ENCODE assay signal across 7 cellular contexts in genomic region chr19:38665950-38666661, GRCh38. TPM values are rescaled to one million over a fixed set of nuclear protein-coding genes. Genes with fewer than 3 reads are reported as not detected.
A peak's percentile ranks its signal among the peaks of the same experiment; 100 is the strongest.
DNase-seq lines count a peak whose midpoint lies in the region; ATAC-seq and TF ChIP-seq lines count a peak whose summit lies in the region.

No MANE protein-coding gene starts in this region.

- H3K4me1 ChIP-seq in Loucy (ENCODE audit: insufficient read depth, low read length, poor library complexity, severe bottlenecking) (peaks cover 75% of the 10 kb centered on the region), colonic mucosa (peaks cover 76% of the 10 kb centered on the region)

- peak overlapping the region; percentile 80 for H3K4me2 ChIP-seq in Loucy (ENCODE audit: low read depth, low read length, poor library complexity, severe bottlenecking)

- no peaks in the 10 kb centered on the region for H3K9me3 Mint-ChIP-seq in type B pancreatic cell
- H3K9me3 Mint-ChIP-seq in stimulated activated naive CD8-positive, alpha-beta T cell treated with anti-CD3 and anti-CD28 coated beads, Interleukin-15, amount 100 ng/mL, for 72 hours: no peaks in the 10 kb centered on the region

- H3K4me1 Mint-ChIP-seq in type B pancreatic cell (ENCODE audit: unreplicated experiment): peaks cover 84% of the 10 kb centered on the region
- H3K4me1 Mint-ChIP-seq in stimulated activated naive CD8-positive, alpha-beta T cell treated with anti-CD3 and anti-CD28 coated beads, Interleukin-15, amount 100 ng/mL, for 72 hours: peaks cover 78% of the 10 kb centered on the region

- peaks cover 3% of the 10 kb centered on the region; the same call in 1 of the 2 replicates for H3F3A ChIP-seq in Loucy (ENCODE audit: low read depth)

- no peak for TF ChIP-seq CTCF in Loucy (conservative IDR thresholded peaks at IDR 0.05; ENCODE audit: low read length)
- no peak for TF ChIP-seq CTCF in colonic mucosa (IDR thresholded peaks at IDR 0.05)
- no peak for TF ChIP-seq CTCF in type B pancreatic cell (conservative IDR thresholded peaks at IDR 0.05)

- no peak for ATAC-seq in HG03442 (IDR thresholded peaks at IDR 0.05; ENCODE audit: unreplicated experiment)
- no peak for ATAC-seq in stimulated activated naive CD8-positive, alpha-beta T cell treated with anti-CD3 and anti-CD28 coated beads, Interleukin-15, amount 100 ng/mL, for 72 hours

- intact Hi-C loops in colonic mucosa (cut with DNase I): no loop called here

- peak overlapping the region; percentile 78 for H3K4me3 Mint-ChIP-seq in type B pancreatic cell
- no peak overlapping the region for H3K4me3 Mint-ChIP-seq in stimulated activated naive CD8-positive, alpha-beta T cell treated with anti-CD3 and anti-CD28 coated beads, Interleukin-15, amount 100 ng/mL, for 72 hours

- peak overlapping the region; percentile 95 for H3K27ac ChIP-seq in colonic mucosa

- DNase-seq in colonic mucosa: no peak
- peak; percentile 88 to 89 for DNase-seq in lung microvascular endothelial cell (ENCODE audit: low read depth in 2 of 2)
- no peak for DNase-seq in type B pancreatic cell (ENCODE audit: extremely low spot score, unreplicated experiment)
- no peak for DNase-seq in OCI-M1 (lab: John Stamatoyannopoulos, UW)
- DNase-seq in stimulated activated naive CD8-positive, alpha-beta T cell treated with anti-CD3 and anti-CD28 coated beads, Interleukin-15, amount 100 ng/mL, for 72 hours: no peak

- H3K36me3 ChIP-seq in Loucy (ENCODE audit: insufficient read depth, low read length) (peaks cover 14% of the 10 kb centered on the region; the same call in 1 of the 2 replicates), colonic mucosa (no peaks in the 10 kb centered on the region)

- no peaks in the 10 kb centered on the region for H3K9me2 ChIP-seq in Loucy (replicated peaks; ENCODE audit: low read depth, low read length)

- H4K20me1 ChIP-seq in Loucy (ENCODE audit: insufficient read depth, low read length, poor library complexity, severe bottlenecking): peaks cover 18% of the 10 kb centered on the region

- H3K79me2 ChIP-seq in Loucy (ENCODE audit: insufficient read depth, low read length): peaks cover 99% of the 10 kb centered on the region

- H3K9ac ChIP-seq in Loucy (ENCODE audit: low read depth, low read length, poor library complexity, severe bottlenecking) (peak overlapping the region; percentile 75), colonic mucosa (ENCODE audit: low read depth in 2 of 2, low read length in 2 of 2) (peak overlapping the region; percentile 60 to 64)

- H3K9me3 ChIP-seq in Loucy (ENCODE audit: insufficient read depth, low read depth, low read length): no peaks in the 10 kb centered on the region
- H3K9me3 ChIP-seq in colonic mucosa: no peaks in the 10 kb centered on the region

- H3K27me3 ChIP-seq in Loucy (ENCODE audit: insufficient read depth, low read length, poor library complexity, severe bottlenecking) (no peaks in the 10 kb centered on the region), colonic mucosa (no peaks in the 10 kb centered on the region)

- H3K27ac Mint-ChIP-seq in type B pancreatic cell: peak overlapping the region; percentile 96
- no peak overlapping the region for H3K27ac Mint-ChIP-seq in stimulated activated naive CD8-positive, alpha-beta T cell treated with anti-CD3 and anti-CD28 coated beads, Interleukin-15, amount 100 ng/mL, for 72 hours

- peak overlapping the region; percentile 48 for H3K4me3 ChIP-seq in Loucy (ENCODE audit: low read length, poor library complexity, severe bottlenecking)
- H3K4me3 ChIP-seq in colonic mucosa: no peak overlapping the region

- H3K27me3 Mint-ChIP-seq in type B pancreatic cell: no peaks in the 10 kb centered on the region
- peaks cover 26% of the 10 kb centered on the region for H3K27me3 Mint-ChIP-seq in stimulated activated naive CD8-positive, alpha-beta T cell treated with anti-CD3 and anti-CD28 coated beads, Interleukin-15, amount 100 ng/mL, for 72 hours

- H2AFZ ChIP-seq in Loucy (ENCODE audit: low read length): no peak overlapping the region

- H3K36me3 Mint-ChIP-seq in type B pancreatic cell: peaks cover 39% of the 10 kb centered on the region

RNA-seq across cellular contexts. Expression of gene ACTN4, which starts 18.7 kb away (rescaled TPM):
- total RNA-seq in colonic mucosa (1,000 to 10,000 TPM; 1,019 to 1,060 TPM), lung microvascular endothelial cell (131 and 136 TPM in 2 replicates), type B pancreatic cell (ENCODE audit: low replicate concordance) (475 and 776 TPM in 2 replicates)

RNA-seq across cellular contexts. Expression of gene EIF3K, which starts 47.1 kb away (rescaled TPM):
- 100 to 1,000 TPM; 367 to 445 TPM for total RNA-seq in colonic mucosa
- total RNA-seq in lung microvascular endothelial cell: 260 and 318 TPM in 2 replicates
- 274 and 310 TPM in 2 replicates for total RNA-seq in type B pancreatic cell (ENCODE audit: low replicate concordance)

RNA-seq across cellular contexts. Expression of gene MAP4K1, which starts 48.4 kb away (rescaled TPM):
- total RNA-seq in colonic mucosa (1 to 10 TPM; 2.6 to 4.9 TPM), lung microvascular endothelial cell (not detected in 2 replicates), type B pancreatic cell (ENCODE audit: low replicate concordance) (2.4 and 16.8 TPM in 2 replicates)

Comparison
In these comparisons a context has a peak if more than half of its experiments do, and no peak if none do; other contexts are left out.
1. DNase-seq: peak in lung microvascular endothelial cell (2 of 2); none in colonic mucosa (single experiment), type B pancreatic cell (single experiment), OCI-M1 (single experiment) and stimulated activated naive CD8-positive, alpha-beta T cell treated with anti-CD3 and anti-CD28 coated beads, Interleukin-15, amount 100 ng/mL, for 72 hours (0 of 2).